8 cellular contexts compared by ENCODE assay signal in genomic region chr5:84382363-84383295, GRCh38.
DNase-seq lines count a peak whose midpoint lies in the region; ATAC-seq lines count a peak whose summit lies in the region.

No MANE protein-coding gene starts in this region.

- H3K4me1 ChIP-seq in subcutaneous abdominal adipose tissue (ENCODE audit: control insufficient read depth in 5 of 5, insufficient read depth in 5 of 5, low read length in 5 of 5), result peaks cover 0 to 31% (median 26%) of the 10 kb centered on the region in 5 donors

- H3K9me3 ChIP-seq in subcutaneous abdominal adipose tissue (ENCODE audit: control insufficient read depth in 5 of 5, low read length in 5 of 5), result no peaks in the 10 kb centered on the region

- H3K27me3 ChIP-seq in subcutaneous abdominal adipose tissue (ENCODE audit: control insufficient read depth in 5 of 5, insufficient read depth in 4 of 5, low read length in 5 of 5), result peaks cover 20 to 33% (median 31%) of the 10 kb centered on the region in 5 donors

- DNase-seq in NCI-H526 treated with DMSO at 0.1 percent for 48 hours (lab: John Stamatoyannopoulos, UW) (peak; percentile 34), kidney tubule cell (ENCODE audit: low spot score) (peak; percentile 23)
- no peak for DNase-seq in stimulated activated CD4-positive, alpha-beta T cell treated with anti-CD3 and anti-CD28 coated beads, Interleukin-4, amount 100 ng/mL, for 1 hour

- peak overlapping the region; percentile 62 to 73 (median 66) for H3K4me3 ChIP-seq in subcutaneous abdominal adipose tissue (ENCODE audit: low read depth in 1 of 5, low read length in 5 of 5)

- no peaks in the 10 kb centered on the region for H3K36me3 ChIP-seq in subcutaneous abdominal adipose tissue (ENCODE audit: control insufficient read depth in 5 of 5, insufficient read depth in 5 of 5, low read length in 5 of 5)

- peak overlapping the region; percentile 91 for H3K27ac ChIP-seq in cingulate gyrus (ENCODE audit: low read depth, low read length)
- no peak overlapping the region for H3K27ac ChIP-seq in subcutaneous abdominal adipose tissue (ENCODE audit: low read depth, low read length)

- H3K9ac ChIP-seq in subcutaneous abdominal adipose tissue (ENCODE audit: low read length in 5 of 5), result peak overlapping the region in 1 of 5 donors; percentile 48

- peak; percentile 36 for ATAC-seq in GM18868 (IDR thresholded peaks at IDR 0.05; ENCODE audit: unreplicated experiment)
- ATAC-seq in HG03521 (IDR thresholded peaks at IDR 0.05; ENCODE audit: unreplicated experiment), result no peak
- ATAC-seq in GM18870 (IDR thresholded peaks at IDR 0.05; ENCODE audit: unreplicated experiment), result no peak
